ENCODE assay signal across 8 cellular contexts in genomic region chr22:39661842-39662676, GRCh38.
DNase-seq lines count a peak whose midpoint lies in the region; ATAC-seq and TF ChIP-seq lines count a peak whose summit lies in the region.

No MANE protein-coding gene starts in this region.

- TF ChIP-seq POLR2A in esophagus muscularis mucosa (IDR thresholded peaks at IDR 0.05; ENCODE audit: low read depth), result no peak

- peaks cover 7 to 99% (median 33%) of the 10 kb centered on the region in 4 donors for H3K27me3 ChIP-seq in esophagus muscularis mucosa

- H3K4me3 ChIP-seq in HEK293 (ENCODE audit: low read depth, low read length), result no peak overlapping the region
- peak overlapping the region; percentile 7 to 37 (median 28) for H3K4me3 ChIP-seq in esophagus muscularis mucosa

- peak; percentile 90 for ATAC-seq in activated CD8-positive, alpha-beta T cell treated with anti-CD3 and anti-CD28 coated beads for 36 hours
- ATAC-seq in GM18519 (IDR thresholded peaks at IDR 0.05; ENCODE audit: low FRiP score, unreplicated experiment) (no peak), GM19397 (IDR thresholded peaks at IDR 0.05; ENCODE audit: unreplicated experiment) (no peak)

- no peak overlapping the region for H3K27ac Mint-ChIP-seq in activated CD8-positive, alpha-beta T cell treated with anti-CD3 and anti-CD28 coated beads for 36 hours

- TF ChIP-seq EP300 in esophagus muscularis mucosa (IDR thresholded peaks at IDR 0.05), result no peak

- peaks cover 12% of the 10 kb centered on the region for H3K27me3 Mint-ChIP-seq in activated CD8-positive, alpha-beta T cell treated with anti-CD3 and anti-CD28 coated beads for 36 hours

- peak overlapping the region; percentile 62 for H3K4me3 Mint-ChIP-seq in activated CD8-positive, alpha-beta T cell treated with anti-CD3 and anti-CD28 coated beads for 36 hours

- WGBS in esophagus muscularis mucosa, result 4% methylated on average over 36 of the region's 77 CpGs

- peak; percentile 91 for DNase-seq in activated CD8-positive, alpha-beta T cell treated with anti-CD3 and anti-CD28 coated beads for 36 hours
- DNase-seq in esophagus muscularis mucosa (ENCODE audit: extremely low spot score) (no peak), NCI-H748 (lab: John Stamatoyannopoulos, UW; ENCODE audit: unreplicated experiment) (no peak), cardiac septum (ENCODE audit: low spot score) (no peak)
- DNase-seq in stimulated activated CD4-positive, alpha-beta T cell treated with anti-CD3 and anti-CD28 coated beads, TNF-alpha, amount 100 ng/mL, for 1 hour (ENCODE audit: low read depth in 3 of 3, low spot score in 1 of 3), result peak; percentile 58 to 64 (median 63)

- H3K4me1 ChIP-seq in HEK293 (ENCODE audit: control insufficient read depth, insufficient read depth, low read length) (no peaks in the 10 kb centered on the region), esophagus muscularis mucosa (peaks cover 8 to 30% (median 29%) of the 10 kb centered on the region in 4 donors)

- no peaks in the 10 kb centered on the region for H3K9me3 ChIP-seq in HEK293 (ENCODE audit: control insufficient read depth, insufficient read depth, low read depth, low read length)
- H3K9me3 ChIP-seq in esophagus muscularis mucosa, result no peaks in the 10 kb centered on the region

- POLR2A ChIA-PET in HEK293 (lab: Yijun Ruan, JAX), result no interaction called here
- POLR2A ChIA-PET in activated CD8-positive, alpha-beta T cell treated with anti-CD3 and anti-CD28 coated beads for 36 hours (lab: Charles Lee), result interaction anchor here (0.8 kb wide), 1 partner anchor 105 kb away, joined by 3 read pairs; no protein-coding TSS in a partner anchor

- intact Hi-C loops in activated CD8-positive, alpha-beta T cell treated with anti-CD3 and anti-CD28 coated beads for 36 hours (cut with micrococcal nuclease), result no loop called here
- intact Hi-C loops in esophagus muscularis mucosa (cut with DNase I), result no loop called here
- intact Hi-C loops in cardiac septum (cut with DNase I), result no loop called here

- peaks cover 34% of the 10 kb centered on the region for H3K4me1 Mint-ChIP-seq in activated CD8-positive, alpha-beta T cell treated with anti-CD3 and anti-CD28 coated beads for 36 hours (ENCODE audit: low read depth)

- H3K27ac ChIP-seq in HEK293 (ENCODE audit: extremely low read depth, low read depth, low read length), result no peak overlapping the region
- no peak overlapping the region for H3K27ac ChIP-seq in esophagus muscularis mucosa (replicated peaks in 1 of 4)

- no peak for TF ChIP-seq CTCF in HEK293 (tag by site-specific recombination; IDR thresholded peaks at IDR 0.05)
- TF ChIP-seq CTCF in activated CD8-positive, alpha-beta T cell treated with anti-CD3 and anti-CD28 coated beads for 36 hours (IDR thresholded peaks at IDR 0.05), result no peak
- TF ChIP-seq CTCF in esophagus muscularis mucosa (IDR thresholded peaks at IDR 0.05), result no peak

- CTCF ChIA-PET in HEK293 (lab: Yijun Ruan, JAX), result no interaction called here
- CTCF ChIA-PET in activated CD8-positive, alpha-beta T cell treated with anti-CD3 and anti-CD28 coated beads for 36 hours (lab: Charles Lee), result interaction anchor here (1.2 kb wide), 1 partner anchor 10 kb away, joined by 4 read pairs; no protein-coding TSS in a partner anchor

- H3K9me3 Mint-ChIP-seq in activated CD8-positive, alpha-beta T cell treated with anti-CD3 and anti-CD28 coated beads for 36 hours, result no peaks in the 10 kb centered on the region

- H3K36me3 ChIP-seq in HEK293 (ENCODE audit: control insufficient read depth in 2 of 2, insufficient read depth in 1 of 2, low read length in 2 of 2) (no peaks in the 10 kb centered on the region), esophagus muscularis mucosa (no peaks in the 10 kb centered on the region)

- no peaks in the 10 kb centered on the region for H3K36me3 Mint-ChIP-seq in activated CD8-positive, alpha-beta T cell treated with anti-CD3 and anti-CD28 coated beads for 36 hours (ENCODE audit: low read depth)

TF ChIP-seq in HEK293, 187 proteins besides CTCF, POLR2A, EP300 and RAD21:
- peak; percentile 43 for TF ChIP-seq KLF1 (tag by site-specific recombination; IDR thresholded peaks at IDR 0.05)
- peak; percentile 62 for TF ChIP-seq KLF9 (tag by site-specific recombination; IDR thresholded peaks at IDR 0.05; ENCODE audit: low read depth)
- TF ChIP-seq KLF10 (tag by site-specific recombination; IDR thresholded peaks at IDR 0.05), result peak; percentile 75
- peak; percentile 81 for TF ChIP-seq KLF8 (tag by site-specific recombination; IDR thresholded peaks at IDR 0.05)
- TF ChIP-seq, protein P1, sequence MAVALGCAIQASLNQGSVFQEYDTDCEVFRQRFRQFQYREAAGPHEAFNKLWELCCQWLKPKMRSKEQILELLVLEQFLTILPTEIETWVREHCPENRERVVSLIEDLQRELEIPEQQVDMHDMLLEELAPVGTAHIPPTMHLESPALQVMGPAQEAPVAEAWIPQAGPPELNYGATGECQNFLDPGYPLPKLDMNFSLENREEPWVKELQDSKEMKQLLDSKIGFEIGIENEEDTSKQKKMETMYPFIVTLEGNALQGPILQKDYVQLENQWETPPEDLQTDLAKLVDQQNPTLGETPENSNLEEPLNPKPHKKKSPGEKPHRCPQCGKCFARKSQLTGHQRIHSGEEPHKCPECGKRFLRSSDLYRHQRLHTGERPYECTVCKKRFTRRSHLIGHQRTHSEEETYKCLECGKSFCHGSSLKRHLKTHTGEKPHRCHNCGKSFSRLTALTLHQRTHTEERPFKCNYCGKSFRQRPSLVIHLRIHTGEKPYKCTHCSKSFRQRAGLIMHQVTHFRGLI (tag by site-specific recombination; IDR thresholded peaks at IDR 0.05), result no peak

Comparison
In these comparisons a context has a peak if more than half of its experiments do, and no peak if none do; other contexts are left out.
1. DNase-seq: peak in activated CD8-positive, alpha-beta T cell treated with anti-CD3 and anti-CD28 coated beads for 36 hours (single experiment) and stimulated activated CD4-positive, alpha-beta T cell treated with anti-CD3 and anti-CD28 coated beads, TNF-alpha, amount 100 ng/mL, for 1 hour (3 of 3); none in esophagus muscularis mucosa (single experiment), NCI-H748 (single experiment) and cardiac septum (single experiment).